ENCODE assay signal across 7 cellular contexts in genomic region chr2:174577967-174578589, GRCh38. TPM values are rescaled to one million over a fixed set of nuclear protein-coding genes. Genes with fewer than 3 reads are reported as not detected.
DNase-seq lines count a peak whose midpoint lies in the region; ATAC-seq, FAIRE-seq and TF ChIP-seq lines count a peak whose summit lies in the region.

No MANE protein-coding gene starts in this region.

- H3K4me1 ChIP-seq in SJSA1 (replicated peaks) (peaks cover 8% of the 10 kb centered on the region), mucosa of descending colon (ENCODE audit: low read depth) (no peaks in the 10 kb centered on the region)

- ATAC-seq in HG02885 (IDR thresholded peaks at IDR 0.05; ENCODE audit: poor library complexity, unreplicated experiment) (peak; percentile 69), mucosa of descending colon (peak; percentile 48), GM21423 (IDR thresholded peaks at IDR 0.05; ENCODE audit: unreplicated experiment) (no peak), GM18517 (IDR thresholded peaks at IDR 0.05; ENCODE audit: unreplicated experiment) (no peak)

- peaks cover 56% of the 10 kb centered on the region for H3K36me3 ChIP-seq in SJSA1
- H3K36me3 ChIP-seq in bronchial epithelial cell (ENCODE audit: control insufficient read depth, insufficient read depth, low read length) = no peaks in the 10 kb centered on the region
- no peaks in the 10 kb centered on the region for H3K36me3 ChIP-seq in mucosa of descending colon (ENCODE audit: low read depth)

- DNase-seq in GM12865 (ENCODE audit: low read depth) (peak; percentile 72), SJSA1 (ENCODE audit: low read depth in 1 of 2, low spot score in 2 of 2) (peak; percentile 48 to 54), bronchial epithelial cell (ENCODE audit: low read depth) (peak; percentile 51), mucosa of descending colon (no peak)

- H3K9me3 ChIP-seq in SJSA1 (replicated peaks) = no peaks in the 10 kb centered on the region
- H3K9me3 ChIP-seq in mucosa of descending colon = no peaks in the 10 kb centered on the region

- no peak overlapping the region for H3K27ac ChIP-seq in SJSA1

- intact Hi-C loops in mucosa of descending colon (cut with DNase I, micrococcal nuclease) = no loop called here

- no peaks in the 10 kb centered on the region for H3K27me3 ChIP-seq in SJSA1 (replicated peaks)
- no peaks in the 10 kb centered on the region for H3K27me3 ChIP-seq in bronchial epithelial cell (ENCODE audit: control insufficient read depth, insufficient read depth, low read length)

- no peak for FAIRE-seq in bronchial epithelial cell (lab: Jason Lieb, UNC)

- H3K4me3 ChIP-seq in GM12865 (ENCODE audit: low read depth, low read length) (no peak overlapping the region), SJSA1 (no peak overlapping the region), bronchial epithelial cell (ENCODE audit: low read depth, low read length) (no peak overlapping the region), mucosa of descending colon (no peak overlapping the region)

- TF ChIP-seq CTCF in GM12865 (IDR thresholded peaks at IDR 0.05; ENCODE audit: insufficient read depth, low read depth, low read length, missing control alignments) (peak; percentile 58), bronchial epithelial cell (IDR thresholded peaks at IDR 0.05; ENCODE audit: insufficient read depth, low read length, severe bottlenecking) (peak; percentile 34), mucosa of descending colon (IDR thresholded peaks at IDR 0.05) (no peak)

RNA-seq across cellular contexts. Expression of gene WIPF1, which starts 19.5 kb away (rescaled TPM):
- 20.8 and 28.3 TPM in 2 replicates for total RNA-seq in SJSA1 (2014; rRNA removed; shearing (Covaris generic))
- total RNA-seq in bronchial epithelial cell (0.13 and 0.26 TPM in 2 replicates), mucosa of descending colon (10 to 100 TPM; 15.3 to 56.6 (median 28.9) TPM)

Comparison
In these comparisons a context has a peak if more than half of its experiments do, and no peak if none do; other contexts are left out.
1. DNase-seq: peak in GM12865 (single experiment), SJSA1 (2 of 2) and bronchial epithelial cell (single experiment); none in mucosa of descending colon (0 of 3).
2. ATAC-seq: peak in HG02885 (single experiment) and mucosa of descending colon (single experiment); none in GM21423 (single experiment) and GM18517 (single experiment).
3. RNA of gene WIPF1, which starts 19.5 kb away (total RNA-seq): 15.3 to 56.6 TPM in mucosa of descending colon and 20.8 to 28.3 TPM in SJSA1; 0.13 to 0.26 TPM in bronchial epithelial cell; every median in the first group is over 10 times any median in the second.